26 cellular contexts compared by ENCODE assay signal in the genomic region with DNA sequence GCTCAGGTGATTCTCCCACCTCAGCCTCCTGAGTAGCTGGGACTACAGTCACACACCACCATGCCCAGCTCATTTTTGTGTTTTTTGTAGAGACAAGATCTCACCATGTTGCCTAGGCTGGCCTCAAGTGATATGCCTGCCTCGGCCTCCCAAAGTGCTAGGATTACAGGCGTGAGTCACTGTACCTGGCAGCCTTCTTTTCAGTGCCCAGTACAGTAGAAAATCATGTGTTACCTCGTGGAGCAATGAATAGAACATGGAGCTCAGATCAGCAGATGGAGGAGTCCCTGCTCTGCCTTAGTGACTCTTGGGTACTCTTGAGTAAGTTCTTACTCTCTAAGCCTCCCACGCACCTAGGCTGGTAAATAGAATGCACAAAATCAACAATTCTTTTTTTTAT. TPM values are rescaled to one million over a fixed set of nuclear protein-coding genes. Genes with fewer than 3 reads are reported as not detected.
DNase-seq lines count a peak whose midpoint lies in the region; ATAC-seq, FAIRE-seq and TF ChIP-seq lines count a peak whose summit lies in the region.
"Had no signal": no experiment of that assay in that cellular context is flagged by ENCODE, and none has a peak within 500 bp of the region (broad histone marks: within the 10 kb centered on the region; RNA-seq: fewer than 3 reads in every experiment).

No MANE protein-coding gene starts in this region.

- H2AFZ ChIP-seq in PC-9, result no peak overlapping the region; the same call in 1 of the 2 replicates
- peak overlapping the region; percentile 56 for H2AFZ ChIP-seq in keratinocyte (ENCODE audit: control insufficient read depth, low read length)
- H2AFZ ChIP-seq: GM23248 had no signal

- H3K9me3 ChIP-seq in PC-9 (ENCODE audit: insufficient read depth, low read depth) (no peaks in the 10 kb centered on the region; the same call in 1 of the 2 replicates), keratinocyte (ENCODE audit: control insufficient read depth, low read depth, low read length) (no peaks in the 10 kb centered on the region)
- H3K9me3 ChIP-seq: SJSA1 had no signal

- POLR2A ChIA-PET in PC-9 (lab: Charles Lee; ENCODE audit: unreplicated experiment), result no interaction called here

- H3K4me3 ChIP-seq in PC-9 (peak overlapping the region; percentile 40; the same call in 1 of the 2 replicates), bronchial epithelial cell (ENCODE audit: low read depth, low read length) (no peak overlapping the region), keratinocyte (ENCODE audit: control insufficient read depth in 2 of 3, extremely low read depth in 1 of 3, insufficient read depth in 2 of 3, low read depth in 1 of 3, low read length in 3 of 3) (no peak overlapping the region)
- H3K4me3 ChIP-seq: GM23248, SJSA1 had no signal

- H3K9me3 Mint-ChIP-seq in HFFc6, result no peaks in the 10 kb centered on the region
- H3K9me3 Mint-ChIP-seq in stimulated activated effector memory CD8-positive, alpha-beta T cell treated with anti-CD3 and anti-CD28 coated beads, Interleukin-12 subunit alpha, Interleukin-12 subunit beta, amount 100 ng/mL, for 72 hours, result no peaks in the 10 kb centered on the region
- H3K9me3 Mint-ChIP-seq: H9, T-cell had no signal

- H3K36me3 ChIP-seq in PC-9 (ENCODE audit: low read depth) (no peaks in the 10 kb centered on the region), bronchial epithelial cell (ENCODE audit: control insufficient read depth, insufficient read depth, low read length) (no peaks in the 10 kb centered on the region), keratinocyte (ENCODE audit: control insufficient read depth in 2 of 2, extremely low read depth in 1 of 2, insufficient read depth in 2 of 2, low read length in 2 of 2) (no peaks in the 10 kb centered on the region)
- H3K36me3 ChIP-seq: SJSA1 had no signal

- H3K36me3 Mint-ChIP-seq in HFFc6 (ENCODE audit: low read depth), result no peaks in the 10 kb centered on the region
- H3K36me3 Mint-ChIP-seq in stimulated activated effector memory CD8-positive, alpha-beta T cell treated with anti-CD3 and anti-CD28 coated beads, Interleukin-12 subunit alpha, Interleukin-12 subunit beta, amount 100 ng/mL, for 72 hours, result no peaks in the 10 kb centered on the region
- H3K36me3 Mint-ChIP-seq: T-cell had no signal

- TF ChIP-seq CTCF in HFFc6 (IDR thresholded peaks at IDR 0.05), result no peak
- TF ChIP-seq CTCF in PC-9 (conservative IDR thresholded peaks at IDR 0.05), result no peak
- no peak for TF ChIP-seq CTCF in bronchial epithelial cell (IDR thresholded peaks at IDR 0.05; ENCODE audit: insufficient read depth, low read length, severe bottlenecking)
- no peak for TF ChIP-seq CTCF in keratinocyte (optimal IDR thresholded peaks at IDR 0.05 in 1 of 3, IDR thresholded peaks at IDR 0.05 in 1 of 3, conservative IDR thresholded peaks at IDR 0.05 in 1 of 3; ENCODE audit: extremely low read depth in 1 of 3, insufficient read depth in 2 of 3, low read length in 3 of 3)

- H4K20me1 ChIP-seq in PC-9 (ENCODE audit: insufficient read depth) (no peaks in the 10 kb centered on the region), keratinocyte (ENCODE audit: control insufficient read depth, extremely low read depth, insufficient read depth, low read length) (no peaks in the 10 kb centered on the region)

- DNase-seq in HFFc6 (no peak), PC-9 (peak in 1 of 2 experiments; percentile 5), bronchial epithelial cell (ENCODE audit: low read depth) (peak; percentile 84), keratinocyte (ENCODE audit: low read depth, low spot score) (no peak), NOMO-1 treated with DMSO at 0.1 percent for 48 hours (lab: John Stamatoyannopoulos, UW; ENCODE audit: unreplicated experiment) (no peak), NCI-H1436 (lab: John Stamatoyannopoulos, UW) (no peak)
- no peak for DNase-seq in stimulated activated effector memory CD8-positive, alpha-beta T cell treated with anti-CD3 and anti-CD28 coated beads, Interleukin-12 subunit alpha, Interleukin-12 subunit beta, amount 100 ng/mL, for 72 hours (ENCODE audit: low spot score in 2 of 2)
- DNase-seq: Calu3, DMS79 treated with DMSO at 0.1 percent for 48 hours, GM23248, H9, Karpas-422, MV-4-11, NCI-H1105 treated with DMSO at 0.1 percent for 48 hours, NCI-H1694, NCI-H2029 treated with DMSO at 0.1 percent for 48 hours, NCI-H2227 treated with DMSO at 0.1 percent for 48 hours, NCI-H510A, NCI-H69, T-cell had no signal

- H3K27ac Mint-ChIP-seq in HFFc6, result peak overlapping the region; percentile 31; the same call in 1 of the 2 replicates
- H3K27ac Mint-ChIP-seq in stimulated activated effector memory CD8-positive, alpha-beta T cell treated with anti-CD3 and anti-CD28 coated beads, Interleukin-12 subunit alpha, Interleukin-12 subunit beta, amount 100 ng/mL, for 72 hours, result no peak overlapping the region
- H3K27ac Mint-ChIP-seq: H9, T-cell had no signal

- no peak for FAIRE-seq in bronchial epithelial cell (lab: Jason Lieb, UNC)
- FAIRE-seq in keratinocyte (lab: Jason Lieb, UNC), result peak; percentile 9
- FAIRE-seq: GM18507, HepG2, RCC 7860 had no signal

- no peak overlapping the region for H3K4me3 Mint-ChIP-seq in HFFc6
- no peak overlapping the region for H3K4me3 Mint-ChIP-seq in stimulated activated effector memory CD8-positive, alpha-beta T cell treated with anti-CD3 and anti-CD28 coated beads, Interleukin-12 subunit alpha, Interleukin-12 subunit beta, amount 100 ng/mL, for 72 hours
- H3K4me3 Mint-ChIP-seq: H9, T-cell had no signal

- dilution Hi-C loops in keratinocyte (cut with MboI; ENCODE audit: extremely low pct_ligation_motif_present, low sequenced_read_pairs), result no loop called here

- intact Hi-C loops in PC-9 (cut with micrococcal nuclease; ENCODE audit: unreplicated experiment), result no loop called here

- H3K4me2 ChIP-seq in PC-9 (peak overlapping the region; percentile 70), keratinocyte (ENCODE audit: control insufficient read depth, extremely low read depth, insufficient read depth, low read depth, low read length) (no peak overlapping the region)

- H3K9me2 ChIP-seq in PC-9 (ENCODE audit: insufficient read depth), result no peaks in the 10 kb centered on the region

- H3K9ac ChIP-seq in keratinocyte (ENCODE audit: control insufficient read depth, extremely low read depth, insufficient read depth, low read length), result no peak overlapping the region
- H3K9ac ChIP-seq: GM23248 had no signal

- H3F3A ChIP-seq in PC-9 (ENCODE audit: insufficient read depth, low read depth), result peaks cover 12% of the 10 kb centered on the region; the same call in 1 of the 2 replicates

- BruUV-seq in PC-9 (replicated peaks; lab: Mats Ljungman, UMichigan), result no TSS peak

- H3K27ac ChIP-seq in PC-9, result peak overlapping the region; percentile 90
- H3K27ac ChIP-seq in keratinocyte (ENCODE audit: control insufficient read depth, insufficient read depth, low read length), result no peak overlapping the region
- H3K27ac ChIP-seq: GM23248, SJSA1 had no signal

- no peak for ATAC-seq in stimulated activated effector memory CD8-positive, alpha-beta T cell treated with anti-CD3 and anti-CD28 coated beads, Interleukin-12 subunit alpha, Interleukin-12 subunit beta, amount 100 ng/mL, for 72 hours
- no peak for ATAC-seq in HG02852 (IDR thresholded peaks at IDR 0.05; ENCODE audit: unreplicated experiment)
- ATAC-seq: HepG2, Right ventricle myocardium inferior, T-cell had no signal

- H3K9me1 ChIP-seq in keratinocyte (ENCODE audit: control insufficient read depth, extremely low read depth, insufficient read depth, low read length), result no peaks in the 10 kb centered on the region

- H3K4me1 Mint-ChIP-seq in HFFc6 (ENCODE audit: low read depth), result peaks cover 17% of the 10 kb centered on the region
- no peaks in the 10 kb centered on the region for H3K4me1 Mint-ChIP-seq in stimulated activated effector memory CD8-positive, alpha-beta T cell treated with anti-CD3 and anti-CD28 coated beads, Interleukin-12 subunit alpha, Interleukin-12 subunit beta, amount 100 ng/mL, for 72 hours
- H3K4me1 Mint-ChIP-seq: H9, T-cell had no signal

- peaks cover 26% of the 10 kb centered on the region for H3K4me1 ChIP-seq in PC-9 (replicated peaks; ENCODE audit: insufficient read depth)
- peaks cover 12% of the 10 kb centered on the region for H3K4me1 ChIP-seq in keratinocyte (ENCODE audit: control insufficient read depth, extremely low read depth, insufficient read depth, low read length)
- H3K4me1 ChIP-seq: SJSA1 had no signal

- H3K79me2 ChIP-seq in PC-9 (ENCODE audit: low read depth) (no peaks in the 10 kb centered on the region), keratinocyte (ENCODE audit: control insufficient read depth, insufficient read depth, low read length) (no peaks in the 10 kb centered on the region)

- no peaks in the 10 kb centered on the region for H3K27me3 ChIP-seq in PC-9 (ENCODE audit: insufficient read depth, low read depth)
- H3K27me3 ChIP-seq in bronchial epithelial cell (ENCODE audit: control insufficient read depth, insufficient read depth, low read length), result no peaks in the 10 kb centered on the region
- no peaks in the 10 kb centered on the region for H3K27me3 ChIP-seq in keratinocyte (ENCODE audit: control insufficient read depth, extremely low read depth, insufficient read depth, low read length)
- H3K27me3 ChIP-seq: SJSA1 had no signal

- peaks cover 4% of the 10 kb centered on the region; the same call in 1 of the 2 replicates for H3K27me3 Mint-ChIP-seq in HFFc6 (ENCODE audit: insufficient read depth)

- CTCF ChIA-PET in PC-9 (lab: Charles Lee), result no interaction called here

RNA-seq across cellular contexts. Expression of a gene that starts 44.7 kb away (rescaled TPM):
- 1 to 10 TPM; 2.6 to 6.1 (median 3.2) TPM for total RNA-seq in HFFc6 (2021; fragmentation: NEBNext Ultra II Directional; extraction: Animal tissue kit (Norgen Biotek cat#: 25700))
- total RNA-seq in PC-9 (2021), result 0.25 and 0.33 TPM in 2 replicates
- 11.0 and 19.5 TPM in 2 replicates for total RNA-seq in bronchial epithelial cell
- polyA plus RNA-seq in keratinocyte, result 9.2 to 15.4 TPM (median 9.7 TPM) in 3 replicates
- polyA plus RNA-seq in keratinocyte (2011; ENCODE audit: low read depth), result 8.0 TPM
- polyA plus RNA-seq in keratinocyte (2011; cell fraction: cytosol; rRNA removed), result 5.2 and 5.3 TPM in 2 replicates
- polyA plus RNA-seq in keratinocyte (2011; cell fraction: nucleus; rRNA removed), result 21.1 and 25.2 TPM in 2 replicates
- 6.5 and 11.4 TPM in 2 replicates for polyA plus RNA-seq in keratinocyte (2012; ENCODE audit: low replicate concordance)
- polyA minus RNA-seq in keratinocyte, result 9.6 to 25.4 TPM (median 19.5 TPM) in 3 replicates
- 10.7 TPM for polyA minus RNA-seq in keratinocyte (2011; cell fraction: cytosol; rRNA and poly(A)+ RNA removed)
- 20.2 and 27.3 TPM in 2 replicates for polyA minus RNA-seq in keratinocyte (2011; cell fraction: nucleus; rRNA and poly(A)+ RNA removed)
